Comparison of ENCODE assay signal across 22 cellular contexts in genomic region chr16:67902831-67903230, GRCh38. TPM values are rescaled to one million over a fixed set of nuclear protein-coding genes. Genes with fewer than 3 reads are reported as not detected.
DNase-seq lines count a peak whose midpoint lies in the region; ATAC-seq and TF ChIP-seq lines count a peak whose summit lies in the region.
"Had no signal": no experiment of that assay in that cellular context is flagged by ENCODE, and none has a peak within 500 bp of the region (broad histone marks: within the 10 kb centered on the region; RNA-seq: fewer than 3 reads in every experiment).

No MANE protein-coding gene starts in this region.

- H3K27me3 Mint-ChIP-seq in activated CD4-positive, alpha-beta T cell treated with anti-CD3 and anti-CD28 coated beads, Interleukin-2, amount 10 ng/mL, durations not matched to agents 7 days and 5 days = no peaks in the 10 kb centered on the region
- H3K27me3 Mint-ChIP-seq: IgD-negative memory B cell had no signal

- peaks cover 10% of the 10 kb centered on the region for H3K4me1 Mint-ChIP-seq in activated CD4-positive, alpha-beta T cell treated with anti-CD3 and anti-CD28 coated beads, Interleukin-2, amount 10 ng/mL, durations not matched to agents 7 days and 5 days

- no peak overlapping the region for H3K4me3 ChIP-seq in mesenchymal stem cell (ENCODE audit: insufficient read depth in 1 of 2, low read depth in 1 of 2, low read length in 2 of 2)
- H3K4me3 ChIP-seq in psoas muscle = no peak overlapping the region
- H3K4me3 ChIP-seq in body of pancreas = no peak overlapping the region
- H3K4me3 ChIP-seq: BLaER1 treated with 17β-estradiol and CSF1 and Interleukin-3, amounts not matched to agents 10 nM and 100 nM; GM12878 had no signal

- peaks cover 34% of the 10 kb centered on the region for H3K79me1 ChIP-seq in mesenchymal stem cell (replicated peaks; ENCODE audit: low read length, poor library complexity, severe bottlenecking)

- peaks cover 12 to 16% of the 10 kb centered on the region in 2 experiments for H3K36me3 ChIP-seq in mesenchymal stem cell (ENCODE audit: control insufficient read depth in 1 of 2, insufficient read depth in 2 of 2, low read depth in 1 of 2, low read length in 2 of 2)
- peaks cover 0 to 8% of the 10 kb centered on the region in 2 donors for H3K36me3 ChIP-seq in psoas muscle (ENCODE audit: insufficient read depth in 1 of 2, low read depth in 1 of 2)
- no peaks in the 10 kb centered on the region for H3K36me3 ChIP-seq in body of pancreas (replicated peaks in 1 of 2; ENCODE audit: insufficient read depth in 1 of 2, low read depth in 2 of 2)

- H2AFZ ChIP-seq in mesenchymal stem cell (ENCODE audit: low read depth, low read length) = no peak overlapping the region

- H3K4me1 ChIP-seq in mesenchymal stem cell (ENCODE audit: control insufficient read depth, insufficient read depth, low read depth, low read length) = no peaks in the 10 kb centered on the region
- peaks cover 22% of the 10 kb centered on the region for H3K4me1 ChIP-seq in psoas muscle
- no peaks in the 10 kb centered on the region for H3K4me1 ChIP-seq in body of pancreas

- H3K14ac ChIP-seq in mesenchymal stem cell (ENCODE audit: low read length in 2 of 2) = no peak overlapping the region

- peak overlapping the region in 1 of 2 experiments; percentile 55 for H3K4ac ChIP-seq in mesenchymal stem cell (ENCODE audit: low read depth in 1 of 2, low read length in 2 of 2)

- no peak overlapping the region for H3K23ac ChIP-seq in mesenchymal stem cell (ENCODE audit: low read length in 2 of 2)

- intact Hi-C loops in psoas muscle (cut with DNase I) (no loop called here), body of pancreas (cut with DNase I) (no loop called here)

- no peak overlapping the region for H2BK120ac ChIP-seq in mesenchymal stem cell (ENCODE audit: low read depth, low read length)

- no peak for ATAC-seq in psoas muscle
- ATAC-seq in HG03378 (IDR thresholded peaks at IDR 0.05; ENCODE audit: unreplicated experiment) = no peak
- ATAC-seq in body of pancreas = no peak
- ATAC-seq in GM18498 (IDR thresholded peaks at IDR 0.05; ENCODE audit: unreplicated experiment) = no peak
- ATAC-seq: GM12878 had no signal

- no peak overlapping the region for H2BK12ac ChIP-seq in mesenchymal stem cell (ENCODE audit: low read length in 2 of 2)

- no peak for TF ChIP-seq CTCF in psoas muscle (IDR thresholded peaks at IDR 0.05)
- TF ChIP-seq CTCF in body of pancreas (IDR thresholded peaks at IDR 0.05) = no peak

- H3K9me3 ChIP-seq in mesenchymal stem cell (ENCODE audit: control insufficient read depth, low read length) = no peaks in the 10 kb centered on the region
- H3K9me3 ChIP-seq in psoas muscle = no peaks in the 10 kb centered on the region
- no peaks in the 10 kb centered on the region for H3K9me3 ChIP-seq in body of pancreas
- H3K9me3 ChIP-seq: BLaER1 treated with 17β-estradiol and CSF1 and Interleukin-3, amounts not matched to agents 10 nM and 100 nM had no signal

- H3K9ac ChIP-seq in mesenchymal stem cell (ENCODE audit: low read length) = no peak overlapping the region
- H3K9ac ChIP-seq: BLaER1 treated with 17β-estradiol and CSF1 and Interleukin-3, amounts not matched to agents 10 nM and 100 nM had no signal

- no peaks in the 10 kb centered on the region for H3K9me3 Mint-ChIP-seq in activated CD4-positive, alpha-beta T cell treated with anti-CD3 and anti-CD28 coated beads, Interleukin-2, amount 10 ng/mL, durations not matched to agents 7 days and 5 days
- H3K9me3 Mint-ChIP-seq: HFFc6, IgD-negative memory B cell had no signal

- POLR2A ChIA-PET in activated CD4-positive, alpha-beta T cell treated with anti-CD3 and anti-CD28 coated beads, Interleukin-2, amount 10 ng/mL, durations not matched to agents 7 days and 5 days (lab: Charles Lee) = no interaction called here

- no peak overlapping the region for H2BK15ac ChIP-seq in mesenchymal stem cell (ENCODE audit: low read depth, poor library complexity, severe bottlenecking)

- H3K27ac ChIP-seq in angular gyrus (ENCODE audit: low read depth, low read length) = peak overlapping the region; percentile 7
- H3K27ac ChIP-seq in mesenchymal stem cell (ENCODE audit: low read length, poor library complexity, severe bottlenecking) = no peak overlapping the region
- peak overlapping the region; percentile 18 for H3K27ac ChIP-seq in psoas muscle
- no peak overlapping the region for H3K27ac ChIP-seq in body of pancreas
- H3K27ac ChIP-seq: BLaER1 treated with 17β-estradiol and CSF1 and Interleukin-3, amounts not matched to agents 10 nM and 100 nM had no signal

- CTCF ChIA-PET in activated CD4-positive, alpha-beta T cell treated with anti-CD3 and anti-CD28 coated beads, Interleukin-2, amount 10 ng/mL, durations not matched to agents 7 days and 5 days (lab: Charles Lee) = interaction anchor here (0.9 kb wide), 1 partner anchor 16 kb away, joined by 3 read pairs; no protein-coding TSS in a partner anchor

- no peak overlapping the region for H3K4me3 Mint-ChIP-seq in activated CD4-positive, alpha-beta T cell treated with anti-CD3 and anti-CD28 coated beads, Interleukin-2, amount 10 ng/mL, durations not matched to agents 7 days and 5 days
- H3K4me3 Mint-ChIP-seq: HFFc6, IgD-negative memory B cell had no signal

- no peak overlapping the region for H2AK5ac ChIP-seq in mesenchymal stem cell (ENCODE audit: low read length, severe bottlenecking)

- TF ChIP-seq POLR2A in body of pancreas (IDR thresholded peaks at IDR 0.05) = no peak

- no peak overlapping the region for H4K91ac ChIP-seq in mesenchymal stem cell (ENCODE audit: low read length)

- H2BK5ac ChIP-seq in mesenchymal stem cell (ENCODE audit: low read depth, low read length, poor library complexity, severe bottlenecking) = no peak overlapping the region

- peak overlapping the region in 1 of 2 experiments; percentile 72 for H3K18ac ChIP-seq in mesenchymal stem cell (ENCODE audit: low read depth in 1 of 2, low read length in 2 of 2)

- H3K27me3 ChIP-seq in mesenchymal stem cell (ENCODE audit: control insufficient read depth in 1 of 2, insufficient read depth in 1 of 2, low read length in 2 of 2) = no peaks in the 10 kb centered on the region
- no peaks in the 10 kb centered on the region for H3K27me3 ChIP-seq in psoas muscle (ENCODE audit: insufficient read depth in 3 of 3, low read length in 2 of 3)
- no peaks in the 10 kb centered on the region for H3K27me3 ChIP-seq in body of pancreas
- H3K27me3 ChIP-seq: BLaER1 treated with 17β-estradiol and CSF1 and Interleukin-3, amounts not matched to agents 10 nM and 100 nM had no signal

- H3K27ac Mint-ChIP-seq in activated CD4-positive, alpha-beta T cell treated with anti-CD3 and anti-CD28 coated beads, Interleukin-2, amount 10 ng/mL, durations not matched to agents 7 days and 5 days = peak overlapping the region; percentile 46
- H3K27ac Mint-ChIP-seq: HFFc6 had no signal

- 82% methylated on average over 4 of the region's 4 CpGs for WGBS in mesenchymal stem cell
- 64 to 79% (median 76%) methylated on average over 4 of the region's 4 CpGs for whole genome bisulfite sequencing in psoas muscle, 3 donors
- 83 to 88% methylated on average over 4 of the region's 4 CpGs for WGBS in body of pancreas, 2 donors

- H3K36me3 Mint-ChIP-seq in activated CD4-positive, alpha-beta T cell treated with anti-CD3 and anti-CD28 coated beads, Interleukin-2, amount 10 ng/mL, durations not matched to agents 7 days and 5 days (ENCODE audit: low read depth) = peaks cover 2% of the 10 kb centered on the region
- H3K36me3 Mint-ChIP-seq: IgD-negative memory B cell had no signal

- DNase-seq in activated CD4-positive, alpha-beta T cell treated with anti-CD3 and anti-CD28 coated beads, Interleukin-2, amount 10 ng/mL, durations not matched to agents 7 days and 5 days = no peak
- no peak for DNase-seq in activated CD4-positive, alpha-beta T cell treated with anti-CD3 and anti-CD28 coated beads, Interleukin-2, amount 50 U/mL, for 48 hours
- DNase-seq in mesenchymal stem cell = peak; percentile 40
- no peak for DNase-seq in psoas muscle
- DNase-seq in body of pancreas = no peak
- DNase-seq: DMS79 treated with DMSO at 0.1 percent for 48 hours, HFFc6, Kasumi-1, NCI-H1105, NCI-H1694 treated with DMSO at 0.1 percent for 48 hours, NCI-H2107, NCI-H2227 treated with DMSO at 0.1 percent for 48 hours, NCI-H524 had no signal

- no peak overlapping the region for H4K8ac ChIP-seq in mesenchymal stem cell (ENCODE audit: low read length)

- no peak overlapping the region for H3K4me2 ChIP-seq in mesenchymal stem cell (ENCODE audit: low read length, poor library complexity, severe bottlenecking)
- H3K4me2 ChIP-seq: BLaER1 treated with 17β-estradiol and CSF1 and Interleukin-3, amounts not matched to agents 10 nM and 100 nM had no signal

RNA-seq across cellular contexts. Expression of gene PSKH1, which starts 9.8 kb away (rescaled TPM):
- total RNA-seq in activated CD4-positive, alpha-beta T cell treated with anti-CD3 and anti-CD28 coated beads, Interleukin-2, amount 10 ng/mL, durations not matched to agents 7 days and 5 days = 10 to 100 TPM; 21.3 to 21.5 TPM
- polyA plus RNA-seq in mesenchymal stem cell (2013, experiment 1 of 2) = 17.8 TPM
- 21.8 TPM for polyA plus RNA-seq in mesenchymal stem cell (2013, experiment 2 of 2)
- total RNA-seq in psoas muscle (10 to 100 TPM; 11.3 to 18.8 (median 16.4) TPM), body of pancreas (10 to 100 TPM; 15.0 to 16.8 TPM)
- polyA plus RNA-seq in psoas muscle = 10 to 100 TPM in 2 of 3 donors, 1 to 10 TPM in 1; 9.6 to 16.9 (median 11.0) TPM

RNA-seq across cellular contexts. Expression of gene NRN1L, which starts 18.1 kb away (rescaled TPM):
- total RNA-seq in activated CD4-positive, alpha-beta T cell treated with anti-CD3 and anti-CD28 coated beads, Interleukin-2, amount 10 ng/mL, durations not matched to agents 7 days and 5 days = 1 to 10 TPM; 1.5 to 2.5 TPM
- 0.30 TPM for polyA plus RNA-seq in mesenchymal stem cell (2013, experiment 1 of 2)
- polyA plus RNA-seq in mesenchymal stem cell (2013, experiment 2 of 2) = 0.37 TPM
- total RNA-seq in psoas muscle (1 to 10 TPM in 1 of 4 donors, under 1 TPM in 1, not detected in 2; 0.77 to 1.1 TPM), body of pancreas (not detected)
- polyA plus RNA-seq in psoas muscle = under 1 TPM; 0.23 to 0.38 (median 0.37) TPM
- total RNA-seq: A172, G401, H4 had no signal

RNA-seq across cellular contexts. Expression of gene CTRL, which starts 28.8 kb away (rescaled TPM):
- 1 to 10 TPM; 7.2 to 9.4 TPM for total RNA-seq in activated CD4-positive, alpha-beta T cell treated with anti-CD3 and anti-CD28 coated beads, Interleukin-2, amount 10 ng/mL, durations not matched to agents 7 days and 5 days
- polyA plus RNA-seq in mesenchymal stem cell (2013, experiment 1 of 2) = 0.43 TPM
- 0.38 TPM for polyA plus RNA-seq in mesenchymal stem cell (2013, experiment 2 of 2)
- 1 to 10 TPM in 1 of 4 donors, under 1 TPM in 3; 0.27 to 1.1 (median 0.79) TPM for total RNA-seq in psoas muscle
- 1 to 10 TPM; 1.1 TPM for polyA plus RNA-seq in psoas muscle
- 1,000 to 10,000 TPM in 1 of 2 donors, 100 to 1,000 TPM in 1; 286 to 1,726 TPM for total RNA-seq in body of pancreas
- total RNA-seq: G401 had no signal

RNA-seq across cellular contexts. Expression of gene EDC4, which starts 30.0 kb away (rescaled TPM):
- total RNA-seq in activated CD4-positive, alpha-beta T cell treated with anti-CD3 and anti-CD28 coated beads, Interleukin-2, amount 10 ng/mL, durations not matched to agents 7 days and 5 days = 100 to 1,000 TPM; 114 to 128 TPM
- polyA plus RNA-seq in mesenchymal stem cell (2013, experiment 1 of 2) = 30.6 TPM
- polyA plus RNA-seq in mesenchymal stem cell (2013, experiment 2 of 2) = 27.9 TPM
- total RNA-seq in psoas muscle (10 to 100 TPM; 33.8 to 52.1 (median 42.1) TPM), body of pancreas (10 to 100 TPM; 26.7 to 55.7 TPM)
- 10 to 100 TPM; 21.1 to 32.2 (median 23.8) TPM for polyA plus RNA-seq in psoas muscle

RNA-seq across cellular contexts. Expression of gene PSMB10, which starts 33.8 kb away (rescaled TPM):
- total RNA-seq in activated CD4-positive, alpha-beta T cell treated with anti-CD3 and anti-CD28 coated beads, Interleukin-2, amount 10 ng/mL, durations not matched to agents 7 days and 5 days = 100 to 1,000 TPM; 214 to 288 TPM
- polyA plus RNA-seq in mesenchymal stem cell (2013, experiment 1 of 2) = 102 TPM
- 104 TPM for polyA plus RNA-seq in mesenchymal stem cell (2013, experiment 2 of 2)
- total RNA-seq in psoas muscle (10 to 100 TPM; 27.6 to 34.7 (median 31.6) TPM), body of pancreas (10 to 100 TPM; 16.2 to 26.7 TPM)
- polyA plus RNA-seq in psoas muscle = 10 to 100 TPM; 55.0 to 98.6 (median 67.3) TPM

Comparison
In these comparisons a context has a peak if more than half of its experiments do, and no peak if none do; other contexts are left out.
1. H3K27ac ChIP-seq: peak in angular gyrus (single experiment) and psoas muscle (single experiment); none in mesenchymal stem cell (single experiment) and body of pancreas (0 of 4).
2. RNA of gene CTRL, which starts 28.8 kb away (total RNA-seq): 286 to 1,726 TPM in body of pancreas; 7.2 to 9.4 TPM in activated CD4-positive, alpha-beta T cell treated with anti-CD3 and anti-CD28 coated beads, Interleukin-2, amount 10 ng/mL, durations not matched to agents 7 days and 5 days and 0.27 to 1.1 TPM in psoas muscle; every median in the first group is over 10 times any median in the second.